In the genomic region with DNA sequence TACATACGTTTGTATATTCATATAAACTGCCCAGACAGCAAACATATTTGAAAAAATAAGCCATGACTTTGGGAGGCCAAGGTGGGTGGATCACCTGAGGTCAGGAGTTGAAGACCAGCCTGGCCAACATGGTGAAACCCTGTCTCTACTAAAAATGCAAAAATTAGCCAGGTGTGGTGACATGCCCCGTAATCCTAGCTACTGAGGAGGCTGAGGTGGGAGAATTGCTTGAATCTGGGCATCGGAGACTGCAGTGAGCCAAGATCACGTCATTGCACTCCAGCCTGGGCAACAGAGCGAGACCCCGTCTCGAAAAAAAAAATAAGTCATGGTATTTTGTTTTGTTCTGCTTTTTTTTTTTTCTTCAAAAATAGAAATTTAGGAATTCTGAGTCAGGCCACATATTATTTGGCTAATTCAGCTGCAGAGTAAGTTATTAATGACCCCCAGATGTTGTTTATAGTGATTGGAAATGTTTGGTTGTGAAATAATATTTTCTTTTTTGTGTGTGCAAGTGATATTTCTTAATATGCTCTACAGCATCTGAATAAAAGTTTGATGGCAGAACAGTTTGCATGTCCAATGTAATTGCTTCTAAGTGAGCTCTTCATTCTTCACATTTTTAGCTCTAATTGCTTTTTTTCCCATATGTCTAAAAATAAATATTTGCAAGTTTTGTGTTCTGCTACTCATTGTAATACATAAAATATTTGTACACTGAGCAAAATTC, we compare ENCODE assay signal across 8 cellular contexts.
A peak's percentile ranks its signal among the peaks of the same experiment; 100 is the strongest.
DNase-seq lines count a peak whose midpoint lies in the region; ATAC-seq, FAIRE-seq and TF ChIP-seq lines count a peak whose summit lies in the region.
"Had no signal": no experiment of that assay in that cellular context is flagged by ENCODE, and none has a peak within 500 bp of the region (broad histone marks: within the 10 kb centered on the region; RNA-seq: fewer than 3 reads in every experiment).

No MANE protein-coding gene starts in this region.

- H3K9ac ChIP-seq in GM12878 (ENCODE audit: control insufficient read depth, insufficient read depth, low read length), result no peak overlapping the region; the same call in 1 of the 2 replicates

- peaks cover 54% of the 10 kb centered on the region for H3K4me1 ChIP-seq in GM12878 (ENCODE audit: control insufficient read depth, insufficient read depth, low read length)

- no peak for TF ChIP-seq EP300 in GM12878 (IDR thresholded peaks at IDR 0.05; ENCODE audit: borderline replicate concordance in 1 of 2, control insufficient read depth in 1 of 2, low read depth in 2 of 2, low read length in 2 of 2)

- no peaks in the 10 kb centered on the region for H3K9me3 ChIP-seq in GM12878 (replicated peaks; ENCODE audit: control insufficient read depth, insufficient read depth, low read length)

- peak overlapping the region; percentile 66 for H3K27ac ChIP-seq in GM12878 (ENCODE audit: control insufficient read depth, insufficient read depth)

- DNase-seq in GM12878 (ENCODE audit: low read depth, low spot score) (no peak), activated gamma-delta T cell (lab: John Stamatoyannopoulos, UW) (no peak), SK-N-DZ (ENCODE audit: low spot score) (no peak), NCI-H526 treated with DMSO at 0.1 percent for 48 hours (lab: John Stamatoyannopoulos, UW) (no peak)
- no peak for DNase-seq in stimulated activated effector memory CD8-positive, alpha-beta T cell treated with anti-CD3 and anti-CD28 coated beads, Interleukin-12 subunit alpha, Interleukin-12 subunit beta, amount 100 ng/mL, for 72 hours (ENCODE audit: low spot score in 2 of 2)

- H3K9me3 Mint-ChIP-seq in stimulated activated effector memory CD8-positive, alpha-beta T cell treated with anti-CD3 and anti-CD28 coated beads, Interleukin-12 subunit alpha, Interleukin-12 subunit beta, amount 100 ng/mL, for 72 hours, result no peaks in the 10 kb centered on the region

- peak overlapping the region; percentile 52 for H3K27ac Mint-ChIP-seq in stimulated activated effector memory CD8-positive, alpha-beta T cell treated with anti-CD3 and anti-CD28 coated beads, Interleukin-12 subunit alpha, Interleukin-12 subunit beta, amount 100 ng/mL, for 72 hours

- H4K20me1 ChIP-seq in GM12878 (ENCODE audit: control insufficient read depth, insufficient read depth), result no peaks in the 10 kb centered on the region

- no peak for FAIRE-seq in GM12878 (lab: Jason Lieb, UNC)
- FAIRE-seq: H1 had no signal

- intact Hi-C loops in GM12878 (cut with micrococcal nuclease; ENCODE audit: unreplicated experiment), result no loop called here

- RAD21 ChIA-PET in GM12878 (lab: Charles Lee; ENCODE audit: unreplicated experiment), result no interaction called here

- H3K36me3 ChIP-seq in GM12878 (ENCODE audit: control insufficient read depth in 2 of 2, insufficient read depth in 2 of 2, low read length in 1 of 2), result peaks cover under 1 to 8% of the 10 kb centered on the region in 2 experiments; a peak in 2 of 4 replicates

- peak overlapping the region; percentile 2; the same call in 1 of the 2 replicates for H3K4me3 ChIP-seq in GM12878

- in situ Hi-C loops in GM12878 (cut with MboI), result no loop called here

- H3K4me3 Mint-ChIP-seq in stimulated activated effector memory CD8-positive, alpha-beta T cell treated with anti-CD3 and anti-CD28 coated beads, Interleukin-12 subunit alpha, Interleukin-12 subunit beta, amount 100 ng/mL, for 72 hours, result no peak overlapping the region

- peaks cover 42% of the 10 kb centered on the region for H3K79me2 ChIP-seq in GM12878 (ENCODE audit: control insufficient read depth, insufficient read depth, low read length)

- CTCF ChIA-PET in GM12878 (lab: Yijun Ruan, JAX), result interaction anchor here (0.6 kb wide), 1 partner anchor 75 kb away, joined by 3 read pairs; no protein-coding TSS in a partner anchor

- whole genome bisulfite sequencing in GM12878 (ENCODE audit: insufficient coverage, insufficient replicate concordance, low lambda C conversion rate, missing lambda C conversion rate), result 10% methylated on average over 7 of the region's 7 CpGs

- ATAC-seq in GM18858 (IDR thresholded peaks at IDR 0.05; ENCODE audit: unreplicated experiment) (peak; percentile 8), HG02759 (IDR thresholded peaks at IDR 0.05; ENCODE audit: unreplicated experiment) (peak; percentile 37), GM12878 (peak; percentile 21)
- ATAC-seq in stimulated activated effector memory CD8-positive, alpha-beta T cell treated with anti-CD3 and anti-CD28 coated beads, Interleukin-12 subunit alpha, Interleukin-12 subunit beta, amount 100 ng/mL, for 72 hours, result no peak

- H3K4me2 ChIP-seq in GM12878 (ENCODE audit: control insufficient read depth, insufficient read depth), result peak overlapping the region; percentile 61

- peaks cover 29% of the 10 kb centered on the region for H3K36me3 Mint-ChIP-seq in stimulated activated effector memory CD8-positive, alpha-beta T cell treated with anti-CD3 and anti-CD28 coated beads, Interleukin-12 subunit alpha, Interleukin-12 subunit beta, amount 100 ng/mL, for 72 hours

- SMC1A ChIA-PET in GM12878 (lab: Charles Lee; ENCODE audit: uncharacterized antibody, unreplicated experiment), result interaction anchor here (0.7 kb wide), 1 partner anchor 49 kb away, joined by 3 read pairs; no protein-coding TSS in a partner anchor

- no peak for TF ChIP-seq POLR2A in GM12878 (IDR thresholded peaks at IDR 0.05; ENCODE audit: low read depth, low read length)

- no TSS peak for BruUV-seq in GM12878 (replicated peaks; lab: Mats Ljungman, UMichigan)

- no peak for TF ChIP-seq RAD21 in GM12878 (IDR thresholded peaks at IDR 0.05; ENCODE audit: insufficient read depth, low read depth, low read length)

- peak overlapping the region; percentile 37 for H2AFZ ChIP-seq in GM12878 (ENCODE audit: control insufficient read depth, low read depth, low read length)

- peaks cover 40% of the 10 kb centered on the region for H3K4me1 Mint-ChIP-seq in stimulated activated effector memory CD8-positive, alpha-beta T cell treated with anti-CD3 and anti-CD28 coated beads, Interleukin-12 subunit alpha, Interleukin-12 subunit beta, amount 100 ng/mL, for 72 hours

- POLR2A ChIA-PET in GM12878 (lab: Charles Lee), result no interaction called here

- H3K27me3 ChIP-seq in GM12878 (replicated peaks in 1 of 2; ENCODE audit: control insufficient read depth in 2 of 2, insufficient read depth in 2 of 2, low read length in 1 of 2), result no peaks in the 10 kb centered on the region

- TF ChIP-seq CTCF in GM12878 (IDR thresholded peaks at IDR 0.05 in 2 of 3, conservative IDR thresholded peaks at IDR 0.05 in 1 of 3; ENCODE audit: control insufficient read depth in 2 of 3, extremely low read depth in 1 of 3, insufficient read depth in 1 of 3, low read depth in 3 of 3, low read length in 3 of 3), result no peak

TF ChIP-seq in GM12878, 131 proteins besides CTCF, POLR2A, EP300 and RAD21 (continues in another document):
- TF ChIP-seq SUPT20H (IDR thresholded peaks at IDR 0.05; ENCODE audit: borderline replicate concordance, control insufficient read depth, low read depth, low read length) (no peak), IKZF2 (IDR thresholded peaks at IDR 0.05) (peak in 1 of 2 experiments; percentile 29; a peak in 1 of 4 replicates), KAT2A (conservative IDR thresholded peaks at IDR 0.05; ENCODE audit: control insufficient read depth, low read depth, low read length) (no peak), NFXL1 (IDR thresholded peaks at IDR 0.05; ENCODE audit: borderline replicate concordance) (no peak), NBN (IDR thresholded peaks at IDR 0.05) (0 out of 2 replicates have a peak, but pooled peaks have one; percentile 16), PML (IDR thresholded peaks at IDR 0.05; ENCODE audit: low read length) (0 out of 2 replicates have a peak, but pooled peaks have one; percentile 9), PAX5 (IDR thresholded peaks at IDR 0.05; ENCODE audit: borderline replicate concordance, low read depth, low read length) (peak; percentile 26; the same call in 1 of the 2 replicates)
- TF ChIP-seq, protein P1, sequence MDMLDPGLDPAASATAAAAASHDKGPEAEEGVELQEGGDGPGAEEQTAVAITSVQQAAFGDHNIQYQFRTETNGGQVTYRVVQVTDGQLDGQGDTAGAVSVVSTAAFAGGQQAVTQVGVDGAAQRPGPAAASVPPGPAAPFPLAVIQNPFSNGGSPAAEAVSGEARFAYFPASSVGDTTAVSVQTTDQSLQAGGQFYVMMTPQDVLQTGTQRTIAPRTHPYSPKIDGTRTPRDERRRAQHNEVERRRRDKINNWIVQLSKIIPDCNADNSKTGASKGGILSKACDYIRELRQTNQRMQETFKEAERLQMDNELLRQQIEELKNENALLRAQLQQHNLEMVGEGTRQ (IDR thresholded peaks at IDR 0.05; ENCODE audit: borderline replicate concordance, low read depth, low read length), result no peak
- TF ChIP-seq, protein P2, sequence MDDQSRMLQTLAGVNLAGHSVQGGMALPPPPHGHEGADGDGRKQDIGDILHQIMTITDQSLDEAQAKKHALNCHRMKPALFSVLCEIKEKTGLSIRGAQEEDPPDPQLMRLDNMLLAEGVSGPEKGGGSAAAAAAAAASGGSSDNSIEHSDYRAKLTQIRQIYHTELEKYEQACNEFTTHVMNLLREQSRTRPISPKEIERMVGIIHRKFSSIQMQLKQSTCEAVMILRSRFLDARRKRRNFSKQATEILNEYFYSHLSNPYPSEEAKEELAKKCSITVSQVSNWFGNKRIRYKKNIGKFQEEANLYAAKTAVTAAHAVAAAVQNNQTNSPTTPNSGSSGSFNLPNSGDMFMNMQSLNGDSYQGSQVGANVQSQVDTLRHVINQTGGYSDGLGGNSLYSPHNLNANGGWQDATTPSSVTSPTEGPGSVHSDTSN (IDR thresholded peaks at IDR 0.05; ENCODE audit: insufficient replicate concordance, low read depth, low read length), result no peak
- TF ChIP-seq, protein P3, sequence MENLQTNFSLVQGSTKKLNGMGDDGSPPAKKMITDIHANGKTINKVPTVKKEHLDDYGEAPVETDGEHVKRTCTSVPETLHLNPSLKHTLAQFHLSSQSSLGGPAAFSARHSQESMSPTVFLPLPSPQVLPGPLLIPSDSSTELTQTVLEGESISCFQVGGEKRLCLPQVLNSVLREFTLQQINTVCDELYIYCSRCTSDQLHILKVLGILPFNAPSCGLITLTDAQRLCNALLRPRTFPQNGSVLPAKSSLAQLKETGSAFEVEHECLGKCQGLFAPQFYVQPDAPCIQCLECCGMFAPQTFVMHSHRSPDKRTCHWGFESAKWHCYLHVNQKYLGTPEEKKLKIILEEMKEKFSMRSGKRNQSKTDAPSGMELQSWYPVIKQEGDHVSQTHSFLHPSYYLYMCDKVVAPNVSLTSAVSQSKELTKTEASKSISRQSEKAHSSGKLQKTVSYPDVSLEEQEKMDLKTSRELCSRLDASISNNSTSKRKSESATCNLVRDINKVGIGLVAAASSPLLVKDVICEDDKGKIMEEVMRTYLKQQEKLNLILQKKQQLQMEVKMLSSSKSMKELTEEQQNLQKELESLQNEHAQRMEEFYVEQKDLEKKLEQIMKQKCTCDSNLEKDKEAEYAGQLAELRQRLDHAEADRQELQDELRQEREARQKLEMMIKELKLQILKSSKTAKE (IDR thresholded peaks at IDR 0.05; ENCODE audit: low read depth, poor library complexity, severe bottlenecking), result peak; percentile 15
